8 cellular contexts compared by ENCODE assay signal in genomic region chr18:50281295-50281971, GRCh38. TPM values are rescaled to one million over a fixed set of nuclear protein-coding genes. Genes with fewer than 3 reads are reported as not detected.
DNase-seq lines count a peak whose midpoint lies in the region; ATAC-seq, FAIRE-seq and TF ChIP-seq lines count a peak whose summit lies in the region.

TSS of gene MBD1 (minus strand) at chr18:50281523. CDS start at chr18:50279992, 1,531 bp downstream.

- peak within 1 kb of the TSS; percentile 90 for H3K4me3 ChIP-seq in Loucy (ENCODE audit: low read length, poor library complexity, severe bottlenecking)
- H3K4me3 ChIP-seq in fibroblast of mammary gland (ENCODE audit: control insufficient read depth, low read depth, low read length): peak within 1 kb of the TSS; percentile 99

- FAIRE-seq in H54 (lab: Jason Lieb, UNC): no peak

- peak within 1 kb of the TSS; percentile 92 to 99 for H3K27ac Mint-ChIP-seq in natural killer cell

- peaks cover 29% of the 10 kb centered on the region for H4K20me1 ChIP-seq in Loucy (ENCODE audit: insufficient read depth, low read length, poor library complexity, severe bottlenecking)

- no peaks in the 10 kb centered on the region for H3K9me2 ChIP-seq in Loucy (replicated peaks; ENCODE audit: low read depth, low read length)

- no peaks in the 10 kb centered on the region for H3K36me3 Mint-ChIP-seq in natural killer cell

- H3K9me3 Mint-ChIP-seq in natural killer cell: no peaks in the 10 kb centered on the region

- peak within 1 kb of the TSS; percentile 97 for H3K9ac ChIP-seq in Loucy (ENCODE audit: low read depth, low read length, poor library complexity, severe bottlenecking)

- peaks cover 35% of the 10 kb centered on the region; the same call in 1 of the 2 replicates for H3K36me3 ChIP-seq in Loucy (ENCODE audit: insufficient read depth, low read length)

- H3K4me1 Mint-ChIP-seq in natural killer cell: peaks cover 28 to 74% of the 10 kb centered on the region in 2 donors

- no peaks in the 10 kb centered on the region for H3K27me3 ChIP-seq in Loucy (ENCODE audit: insufficient read depth, low read length, poor library complexity, severe bottlenecking)

- DNase-seq in ELR (ENCODE audit: low read depth) (peak; percentile 96), H54 (ENCODE audit: insufficient read length, low spot score) (peak; percentile 75), fibroblast of mammary gland (ENCODE audit: low read depth) (peak; percentile 98), natural killer cell (peak; percentile 94)
- peak; percentile 95 for DNase-seq in activated T-helper 9 cell treated with anti-CD3 and anti-CD28 coated beads, Interleukin-2, amount 50 U/mL, for 16 hours (ENCODE audit: low read depth)
- peak; percentile 100 for DNase-seq in stimulated activated naive CD4-positive, alpha-beta T cell treated with Interleukin-2 at 50 U/mL for 16 hours (lab: John Stamatoyannopoulos, UW)

- ATAC-seq in natural killer cell: peak; percentile 92 to 96 (median 93)

- H3K27me3 Mint-ChIP-seq in natural killer cell (ENCODE audit: low read depth in 2 of 2): no peaks in the 10 kb centered on the region

- TF ChIP-seq POLR2A in H54 (IDR thresholded peaks at IDR 0.05; ENCODE audit: low read depth, low read length): peak; percentile 83
- TF ChIP-seq POLR2A in Raji (IDR thresholded peaks at IDR 0.05; ENCODE audit: insufficient read depth, low read depth, low read length): peak; percentile 96

- intact Hi-C loops in natural killer cell (cut with micrococcal nuclease): loop anchor here (1.0 to 10.0 kb wide), 5 partner anchors 15 to 789 kb away; partner anchors contain the start of genes ACAA2, CFAP53, ELAC1 and ME2

- no peak; the same call in 1 of the 2 replicates for TF ChIP-seq CTCF in Loucy (conservative IDR thresholded peaks at IDR 0.05; ENCODE audit: low read length)
- TF ChIP-seq CTCF in fibroblast of mammary gland (conservative IDR thresholded peaks at IDR 0.05; ENCODE audit: control insufficient read depth, insufficient read depth, low read depth, low read length): no peak
- TF ChIP-seq CTCF in natural killer cell (IDR thresholded peaks at IDR 0.05): peak; percentile 13

- H3K4me1 ChIP-seq in Loucy (ENCODE audit: insufficient read depth, low read length, poor library complexity, severe bottlenecking): peaks cover 34% of the 10 kb centered on the region

- H3F3A ChIP-seq in Loucy (ENCODE audit: low read depth): no peaks in the 10 kb centered on the region

- H3K9me3 ChIP-seq in Loucy (ENCODE audit: insufficient read depth, low read depth, low read length): no peaks in the 10 kb centered on the region

- peaks cover 61% of the 10 kb centered on the region for H3K79me2 ChIP-seq in Loucy (ENCODE audit: insufficient read depth, low read length)

- H3K4me3 Mint-ChIP-seq in natural killer cell: peak within 1 kb of the TSS; percentile 94

- H2AFZ ChIP-seq in Loucy (ENCODE audit: low read length): peak within 1 kb of the TSS; percentile 90

- peak within 1 kb of the TSS; percentile 99 for H3K4me2 ChIP-seq in Loucy (ENCODE audit: low read depth, low read length, poor library complexity, severe bottlenecking)

RNA-seq across cellular contexts. Expression of gene MBD1, which starts in this region (rescaled TPM):
- total RNA-seq in natural killer cell: 100 to 1,000 TPM; 106 to 113 (median 111) TPM

Comparison
In these comparisons a context has a peak if more than half of its experiments do, and no peak if none do; other contexts are left out.
1. Peak in every context shown above with its lines: DNase-seq, ATAC-seq and H3K4me3 ChIP-seq.